8 cellular contexts compared by ENCODE assay signal in the genomic region with DNA sequence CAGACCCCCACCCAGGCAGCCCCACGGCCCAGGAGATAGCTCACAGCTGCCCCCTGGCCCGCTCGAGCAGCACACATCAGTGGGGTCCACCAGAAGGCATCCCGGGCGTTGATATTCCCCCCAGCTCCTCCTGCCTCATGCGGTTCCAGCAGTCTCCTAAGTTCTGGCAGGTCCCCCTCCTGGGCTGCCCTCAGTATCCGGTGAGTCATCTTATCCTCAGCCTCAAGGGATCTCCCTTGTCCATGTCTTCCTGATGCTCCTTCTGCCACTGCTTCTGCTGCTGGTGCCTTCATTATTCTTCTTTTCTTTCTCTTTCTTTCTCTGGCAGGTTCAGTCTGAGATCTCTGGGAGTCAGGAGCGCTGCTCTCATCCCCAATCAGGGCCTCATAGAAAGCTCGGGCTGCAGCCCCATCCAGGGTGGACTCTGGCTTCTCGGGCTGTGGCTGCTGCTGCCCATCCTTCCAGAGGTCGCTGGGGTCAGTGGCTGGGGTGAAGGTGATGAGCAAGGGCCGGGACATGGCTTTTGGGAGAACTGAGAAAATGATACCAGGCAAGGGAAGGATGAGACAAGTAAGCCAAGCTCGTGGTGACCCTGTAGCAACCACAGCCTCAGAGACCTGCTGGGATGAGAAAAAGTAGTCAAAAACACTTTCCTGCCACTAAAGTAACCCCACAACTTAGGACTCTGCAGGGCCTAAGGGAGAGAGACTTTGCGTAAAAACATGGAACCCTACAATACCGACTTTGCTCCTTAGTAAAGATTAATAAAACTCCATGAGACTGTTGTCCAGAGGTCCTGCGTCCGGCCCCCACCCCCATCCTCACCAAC. TPM values are rescaled to one million over a fixed set of nuclear protein-coding genes. Genes with fewer than 3 reads are reported as not detected.
DNase-seq lines count a peak whose midpoint lies in the region; ATAC-seq and TF ChIP-seq lines count a peak whose summit lies in the region.

No MANE protein-coding gene starts in this region.

- H2AFZ ChIP-seq in PC-9 = peak overlapping the region; percentile 86

- H3K4me3 ChIP-seq in PC-9 (peak overlapping the region; percentile 90), muscle layer of colon (ENCODE audit: low read depth in 1 of 2, low read length in 2 of 2) (peak overlapping the region; percentile 55 to 96)

- peaks cover 23% of the 10 kb centered on the region for H3F3A ChIP-seq in PC-9 (ENCODE audit: insufficient read depth, low read depth)

- ATAC-seq in activated CD4-positive, alpha-beta T cell treated with anti-CD3 and anti-CD28 coated beads for 36 hours = no peak
- no peak for ATAC-seq in HG02840 (IDR thresholded peaks at IDR 0.05; ENCODE audit: low FRiP score, unreplicated experiment)

- peaks cover 28% of the 10 kb centered on the region for H3K4me1 ChIP-seq in PC-9 (replicated peaks; ENCODE audit: insufficient read depth)
- H3K4me1 ChIP-seq in muscle layer of colon (ENCODE audit: insufficient read depth, low read length) = peaks cover 53% of the 10 kb centered on the region

- BruUV-seq in PC-9 (replicated peaks; lab: Mats Ljungman, UMichigan) = TSS peak; percentile 21

- no peaks in the 10 kb centered on the region for H3K27me3 ChIP-seq in PC-9 (ENCODE audit: insufficient read depth, low read depth)
- H3K27me3 ChIP-seq in muscle layer of colon (ENCODE audit: control insufficient read depth in 1 of 2, insufficient read depth in 2 of 2, low read length in 2 of 2) = no peaks in the 10 kb centered on the region

- CTCF ChIA-PET in activated CD4-positive, alpha-beta T cell treated with anti-CD3 and anti-CD28 coated beads for 36 hours (lab: Charles Lee) = interaction anchor here (0.7 to 2.6 kb wide), 4 partner anchors 10 to 163 kb away, joined by 3 to 39 read pairs (median 4); partner anchors contain the start of genes APOM, BAG6 and HSPA1B
- CTCF ChIA-PET in PC-9 (lab: Charles Lee) = interaction anchor here (0.6 kb wide), 1 partner anchor 166 kb away, joined by 11 read pairs; no protein-coding TSS in a partner anchor

- H3K36me3 ChIP-seq in PC-9 (ENCODE audit: low read depth) (peaks cover 31% of the 10 kb centered on the region), muscle layer of colon (ENCODE audit: insufficient read depth, low read length) (peaks cover 42% of the 10 kb centered on the region)

- intact Hi-C loops in activated CD4-positive, alpha-beta T cell treated with anti-CD3 and anti-CD28 coated beads for 36 hours (cut with DNase I, micrococcal nuclease) = loop anchor here (2.0 to 10.0 kb wide), 5 partner anchors 39 to 1541 kb away; partner anchors contain the start of genes ABHD16A (in 1 of the 2), HSD17B8 (in 1 of the 2), MICA (in 1 of the 2) and MRPS18B (in 1 of the 2)
- intact Hi-C loops in PC-9 (cut with micrococcal nuclease; ENCODE audit: unreplicated experiment) = loop anchor here (2.0 to 10.0 kb wide), 2 partner anchors 117 to 511 kb away; partner anchors contain the start of genes AGPAT1, ATP6V1G2, NFKBIL1 and RNF5
- intact Hi-C loops in dendritic cell treated with granulocyte-macrophage colony-stimulating factor and Interleukin-4, amounts not matched to agents 40 ng/mL and 50 ng/mL, for 4 days (cut with micrococcal nuclease) = no loop called here

- POLR2A ChIA-PET in activated CD4-positive, alpha-beta T cell treated with anti-CD3 and anti-CD28 coated beads for 36 hours (lab: Charles Lee) = interaction anchor here (0.6 to 3.5 kb wide), 25 partner anchors 11 to 1049 kb away, joined by 3 to 72 read pairs (median 4); partner anchors contain the start of genes ABHD16A, APOM, ATP6V1G2 and BAG6
- POLR2A ChIA-PET in PC-9 (lab: Charles Lee; ENCODE audit: unreplicated experiment) = interaction anchor here (0.6 to 1.0 kb wide), 6 partner anchors 13 to 418 kb away, joined by 3 to 13 read pairs (median 4); partner anchors contain the start of genes NEU1 and NFKBIL1

- H3K9me3 Mint-ChIP-seq in activated CD4-positive, alpha-beta T cell treated with anti-CD3 and anti-CD28 coated beads for 36 hours (ENCODE audit: low read depth) = no peaks in the 10 kb centered on the region
- no peaks in the 10 kb centered on the region for H3K9me3 Mint-ChIP-seq in dendritic cell treated with granulocyte-macrophage colony-stimulating factor and Interleukin-4, amounts not matched to agents 40 ng/mL and 50 ng/mL, for 4 days

- peaks cover 76% of the 10 kb centered on the region for H3K4me1 Mint-ChIP-seq in activated CD4-positive, alpha-beta T cell treated with anti-CD3 and anti-CD28 coated beads for 36 hours
- peaks cover 75% of the 10 kb centered on the region for H3K4me1 Mint-ChIP-seq in dendritic cell treated with granulocyte-macrophage colony-stimulating factor and Interleukin-4, amounts not matched to agents 40 ng/mL and 50 ng/mL, for 4 days (ENCODE audit: low read depth)

- H4K20me1 ChIP-seq in PC-9 (ENCODE audit: insufficient read depth) = peaks cover 6% of the 10 kb centered on the region; the same call in 1 of the 2 replicates

- H3K27ac ChIP-seq in PC-9 = peak overlapping the region; percentile 80
- H3K27ac ChIP-seq in muscle layer of colon (ENCODE audit: low read depth, low read length) = peak overlapping the region; percentile 95

- DNase-seq in activated CD4-positive, alpha-beta T cell treated with anti-CD3 and anti-CD28 coated beads for 36 hours = peak; percentile 30
- DNase-seq in activated CD4-positive, alpha-beta T cell treated with anti-CD3 and anti-CD28 coated beads for 48 hours = no peak
- DNase-seq in PC-9 = no peak
- DNase-seq in stimulated activated CD4-positive, alpha-beta T cell treated with anti-CD3 and anti-CD28 coated beads, Interleukin-12 subunit alpha, Interleukin-12 subunit beta, amount 100 ng/mL, for 4 hours = no peak
- DNase-seq in COR-L47 (lab: John Stamatoyannopoulos, UW) = no peak

- H3K9ac ChIP-seq in muscle layer of colon (ENCODE audit: low read length) = peak overlapping the region; percentile 68

- no peaks in the 10 kb centered on the region for H3K9me2 ChIP-seq in PC-9 (ENCODE audit: insufficient read depth)

- H3K36me3 Mint-ChIP-seq in activated CD4-positive, alpha-beta T cell treated with anti-CD3 and anti-CD28 coated beads for 36 hours (ENCODE audit: low read depth) = peaks cover 74% of the 10 kb centered on the region
- H3K36me3 Mint-ChIP-seq in dendritic cell treated with granulocyte-macrophage colony-stimulating factor and Interleukin-4, amounts not matched to agents 40 ng/mL and 50 ng/mL, for 4 days (ENCODE audit: low read depth) = peaks cover 86% of the 10 kb centered on the region

- H3K27me3 Mint-ChIP-seq in activated CD4-positive, alpha-beta T cell treated with anti-CD3 and anti-CD28 coated beads for 36 hours = no peaks in the 10 kb centered on the region
- H3K27me3 Mint-ChIP-seq in dendritic cell treated with granulocyte-macrophage colony-stimulating factor and Interleukin-4, amounts not matched to agents 40 ng/mL and 50 ng/mL, for 4 days = no peaks in the 10 kb centered on the region

- H3K9me3 ChIP-seq in PC-9 (ENCODE audit: insufficient read depth, low read depth) = no peaks in the 10 kb centered on the region
- no peaks in the 10 kb centered on the region for H3K9me3 ChIP-seq in muscle layer of colon (ENCODE audit: low read length)

- no peak for TF ChIP-seq CTCF in PC-9 (conservative IDR thresholded peaks at IDR 0.05)

- H3K27ac Mint-ChIP-seq in activated CD4-positive, alpha-beta T cell treated with anti-CD3 and anti-CD28 coated beads for 36 hours = peak overlapping the region; percentile 99
- H3K27ac Mint-ChIP-seq in dendritic cell treated with granulocyte-macrophage colony-stimulating factor and Interleukin-4, amounts not matched to agents 40 ng/mL and 50 ng/mL, for 4 days = peak overlapping the region; percentile 95

- H3K4me3 Mint-ChIP-seq in activated CD4-positive, alpha-beta T cell treated with anti-CD3 and anti-CD28 coated beads for 36 hours = peak overlapping the region; percentile 99
- peak overlapping the region; percentile 94 for H3K4me3 Mint-ChIP-seq in dendritic cell treated with granulocyte-macrophage colony-stimulating factor and Interleukin-4, amounts not matched to agents 40 ng/mL and 50 ng/mL, for 4 days

- H3K79me2 ChIP-seq in PC-9 (ENCODE audit: low read depth) = peaks cover 63% of the 10 kb centered on the region

- H3K4me2 ChIP-seq in PC-9 = peak overlapping the region; percentile 95

RNA-seq across cellular contexts. Expression of gene GPANK1, which starts 0.6 kb away (rescaled TPM):
- 10 to 100 TPM; 35.2 to 42.8 TPM for total RNA-seq in activated CD4-positive, alpha-beta T cell treated with anti-CD3 and anti-CD28 coated beads for 36 hours
- total RNA-seq in PC-9 (2021) = 11.5 and 13.0 TPM in 2 replicates

RNA-seq across cellular contexts. Expression of gene CSNK2B, which starts 1.7 kb away (rescaled TPM):
- 100 to 1,000 TPM; 239 to 346 TPM for total RNA-seq in activated CD4-positive, alpha-beta T cell treated with anti-CD3 and anti-CD28 coated beads for 36 hours
- total RNA-seq in PC-9 (2021) = 152 and 173 TPM in 2 replicates

RNA-seq across cellular contexts. Expression of gene C6orf47, which starts 3.6 kb away (rescaled TPM):
- 10 to 100 TPM; 10.1 to 11.7 TPM for total RNA-seq in activated CD4-positive, alpha-beta T cell treated with anti-CD3 and anti-CD28 coated beads for 36 hours
- total RNA-seq in PC-9 (2021) = 17.2 and 17.8 TPM in 2 replicates

RNA-seq across cellular contexts. Expression of gene LY6G5B, which starts 5.6 kb away (rescaled TPM):
- 10 to 100 TPM; 11.3 to 15.5 TPM for total RNA-seq in activated CD4-positive, alpha-beta T cell treated with anti-CD3 and anti-CD28 coated beads for 36 hours
- total RNA-seq in PC-9 (2021) = 20.9 and 24.0 TPM in 2 replicates

RNA-seq across cellular contexts. Expression of gene APOM, which starts 8.5 kb away (rescaled TPM):
- total RNA-seq in activated CD4-positive, alpha-beta T cell treated with anti-CD3 and anti-CD28 coated beads for 36 hours = 1 to 10 TPM; 3.4 to 4.0 TPM
- 2.7 and 2.9 TPM in 2 replicates for total RNA-seq in PC-9 (2021)
